ENCODE assay signal across 25 cellular contexts in the genomic region with DNA sequence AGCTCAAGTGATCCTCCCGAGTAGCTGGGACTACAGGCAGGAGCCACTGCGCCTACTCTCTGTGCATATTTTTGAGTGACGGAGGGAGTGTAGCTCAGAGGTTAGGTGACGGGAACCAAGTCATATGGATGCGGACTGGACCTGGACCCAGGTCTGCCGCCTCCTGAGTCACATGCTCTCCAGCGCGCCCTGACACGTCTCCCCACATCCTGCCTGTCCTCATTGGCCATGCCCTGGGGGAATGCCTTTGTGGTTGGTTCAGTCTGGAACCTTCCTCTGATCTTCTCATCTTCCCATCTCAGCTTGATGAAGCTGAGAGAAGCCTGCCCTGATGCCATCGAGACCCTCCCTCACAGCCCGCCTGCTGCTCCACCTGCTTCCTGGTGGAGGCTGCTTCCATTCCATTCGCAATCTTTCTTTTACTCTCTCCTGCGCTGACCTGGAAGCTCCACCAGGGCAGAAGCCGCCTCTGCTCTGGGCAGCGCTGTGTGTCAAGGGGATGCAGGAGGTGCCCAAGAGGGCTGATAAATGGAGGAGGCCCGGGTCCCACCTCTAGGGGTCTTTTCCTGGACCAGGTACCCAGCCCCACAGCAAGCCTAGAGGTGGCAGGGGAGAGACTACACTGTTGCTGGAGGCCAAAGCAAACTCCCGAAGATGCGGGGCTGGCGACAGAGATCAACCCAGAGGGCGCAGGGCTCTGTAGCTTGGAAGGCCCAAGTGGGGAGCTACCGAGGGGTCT. TPM values are rescaled to one million over a fixed set of nuclear protein-coding genes. Genes with fewer than 3 reads are reported as not detected.
DNase-seq lines count a peak whose midpoint lies in the region; ATAC-seq, FAIRE-seq and TF ChIP-seq lines count a peak whose summit lies in the region.
"Had no signal": no experiment of that assay in that cellular context is flagged by ENCODE, and none has a peak within 500 bp of the region (broad histone marks: within the 10 kb centered on the region; RNA-seq: fewer than 3 reads in every experiment).

No MANE protein-coding gene starts in this region.

- H3K4me3 Mint-ChIP-seq in activated CD4-positive, alpha-beta T cell treated with anti-CD3 and anti-CD28 coated beads, Interleukin-2, amount 10 ng/mL, durations not matched to agents 7 days and 5 days, result no peak overlapping the region
- no peak overlapping the region for H3K4me3 Mint-ChIP-seq in neural progenitor cell
- H3K4me3 Mint-ChIP-seq: CD14-positive monocyte; effector memory CD8-positive, alpha-beta T cell; T-helper 2 cell treated with Interferon-gamma antibody and Interleukin-4, amounts not matched to agents 5 μg/mL and 100 μg/mL, for 36 hours; type B pancreatic cell had no signal

- no peaks in the 10 kb centered on the region for H3K9me3 ChIP-seq in neural progenitor cell (ENCODE audit: low read depth)
- H3K9me3 ChIP-seq: left ventricle myocardium inferior, psoas muscle had no signal

- H3F3A ChIP-seq in neural progenitor cell (ENCODE audit: low read depth), result no peaks in the 10 kb centered on the region

- TF ChIP-seq CTCF in bronchial epithelial cell (IDR thresholded peaks at IDR 0.05; ENCODE audit: insufficient read depth, low read length, severe bottlenecking) (peak; percentile 17), neural progenitor cell (IDR thresholded peaks at IDR 0.05) (peak; percentile 21)

- H3K27ac Mint-ChIP-seq in activated CD4-positive, alpha-beta T cell treated with anti-CD3 and anti-CD28 coated beads, Interleukin-2, amount 10 ng/mL, durations not matched to agents 7 days and 5 days, result peak overlapping the region; percentile 9
- H3K27ac Mint-ChIP-seq in neural progenitor cell, result peak overlapping the region; percentile 34
- H3K27ac Mint-ChIP-seq: effector memory CD8-positive, alpha-beta T cell; T-helper 2 cell treated with Interferon-gamma antibody and Interleukin-4, amounts not matched to agents 5 μg/mL and 100 μg/mL, for 36 hours; type B pancreatic cell had no signal

- H3K79me2 ChIP-seq in neural progenitor cell (ENCODE audit: low read depth), result no peaks in the 10 kb centered on the region

- no peaks in the 10 kb centered on the region for H3K36me3 Mint-ChIP-seq in activated CD4-positive, alpha-beta T cell treated with anti-CD3 and anti-CD28 coated beads, Interleukin-2, amount 10 ng/mL, durations not matched to agents 7 days and 5 days (ENCODE audit: low read depth)
- no peaks in the 10 kb centered on the region for H3K36me3 Mint-ChIP-seq in neural progenitor cell
- H3K36me3 Mint-ChIP-seq: type B pancreatic cell had no signal

- peak overlapping the region; percentile 3 for H3K27ac ChIP-seq in neural progenitor cell
- H3K27ac ChIP-seq: HL-60, left ventricle myocardium inferior, psoas muscle had no signal

- H3K36me3 ChIP-seq in bronchial epithelial cell (ENCODE audit: control insufficient read depth, insufficient read depth, low read length) (no peaks in the 10 kb centered on the region), neural progenitor cell (no peaks in the 10 kb centered on the region)

- no peak for DNase-seq in activated CD4-positive, alpha-beta T cell treated with anti-CD3 and anti-CD28 coated beads, Interleukin-2, amount 10 ng/mL, durations not matched to agents 7 days and 5 days
- DNase-seq in activated CD4-positive, alpha-beta T cell treated with anti-CD3 and anti-CD28 coated beads for 1 hour, result no peak
- peak; percentile 85 for DNase-seq in HPDE6-E6E7 (ENCODE audit: extremely low spot score)
- DNase-seq in bronchial epithelial cell (ENCODE audit: low read depth), result peak; percentile 90
- DNase-seq in neural progenitor cell (ENCODE audit: low spot score), result peak; percentile 45
- DNase-seq in HTR-8/SVneo (ENCODE audit: insufficient read length, low spot score), result no peak
- no peak for DNase-seq in NOMO-1 treated with dmso at 0.1 percent for 144 hours (lab: John Stamatoyannopoulos, UW; ENCODE audit: unreplicated experiment)
- DNase-seq: activated CD4-positive, alpha-beta T cell treated with anti-CD3 and anti-CD28 coated beads for 4 hours; amniotic stem cell; effector memory CD8-positive, alpha-beta T cell; left ventricle myocardium inferior; NCI-H1436 treated with DMSO at 0.1 percent for 48 hours; NCI-H345; psoas muscle; stimulated activated naive CD4-positive, alpha-beta T cell treated with Interleukin-2 at 50 U/mL for 16 hours had no signal

- H3K27me3 ChIP-seq in bronchial epithelial cell (ENCODE audit: control insufficient read depth, insufficient read depth, low read length) (no peaks in the 10 kb centered on the region), neural progenitor cell (no peaks in the 10 kb centered on the region)

- H3K9me3 Mint-ChIP-seq in activated CD4-positive, alpha-beta T cell treated with anti-CD3 and anti-CD28 coated beads, Interleukin-2, amount 10 ng/mL, durations not matched to agents 7 days and 5 days, result no peaks in the 10 kb centered on the region
- no peaks in the 10 kb centered on the region for H3K9me3 Mint-ChIP-seq in neural progenitor cell
- H3K9me3 Mint-ChIP-seq: effector memory CD8-positive, alpha-beta T cell; T-helper 2 cell treated with Interferon-gamma antibody and Interleukin-4, amounts not matched to agents 5 μg/mL and 100 μg/mL, for 36 hours; type B pancreatic cell had no signal

- CTCF ChIA-PET in activated CD4-positive, alpha-beta T cell treated with anti-CD3 and anti-CD28 coated beads, Interleukin-2, amount 10 ng/mL, durations not matched to agents 7 days and 5 days (lab: Charles Lee), result interaction anchor here (0.5 to 1.2 kb wide), 3 partner anchors 12 to 639 kb away, joined by 3 to 5 read pairs (median 3); no protein-coding TSS in a partner anchor

- H3K4me2 ChIP-seq in neural progenitor cell, result no peak overlapping the region

- H3K4me3 ChIP-seq in bronchial epithelial cell (ENCODE audit: low read depth, low read length) (no peak overlapping the region), neural progenitor cell (no peak overlapping the region)
- H3K4me3 ChIP-seq: left ventricle myocardium inferior, psoas muscle had no signal

- POLR2A ChIA-PET in activated CD4-positive, alpha-beta T cell treated with anti-CD3 and anti-CD28 coated beads, Interleukin-2, amount 10 ng/mL, durations not matched to agents 7 days and 5 days (lab: Charles Lee), result no interaction called here

- no peak overlapping the region for H2AFZ ChIP-seq in neural progenitor cell (replicated peaks)

- no peaks in the 10 kb centered on the region for H3K4me1 ChIP-seq in neural progenitor cell
- H3K4me1 ChIP-seq: left ventricle myocardium inferior had no signal

- FAIRE-seq in bronchial epithelial cell (lab: Jason Lieb, UNC) (peak; percentile 86), HTR-8/SVneo (lab: Jason Lieb, UNC) (no peak)
- FAIRE-seq: A204.1, GM19239 had no signal

- H3K4me1 Mint-ChIP-seq in activated CD4-positive, alpha-beta T cell treated with anti-CD3 and anti-CD28 coated beads, Interleukin-2, amount 10 ng/mL, durations not matched to agents 7 days and 5 days, result peaks cover 5% of the 10 kb centered on the region
- no peaks in the 10 kb centered on the region for H3K4me1 Mint-ChIP-seq in neural progenitor cell
- H3K4me1 Mint-ChIP-seq: CD14-positive monocyte had no signal

- no peak for ATAC-seq in GM21737 (IDR thresholded peaks at IDR 0.05; ENCODE audit: unreplicated experiment)
- ATAC-seq: effector memory CD8-positive, alpha-beta T cell had no signal

- no peak overlapping the region for H3K9ac ChIP-seq in neural progenitor cell

- H4K20me1 ChIP-seq in neural progenitor cell (ENCODE audit: low read depth), result no peaks in the 10 kb centered on the region

- no peaks in the 10 kb centered on the region for H3K27me3 Mint-ChIP-seq in activated CD4-positive, alpha-beta T cell treated with anti-CD3 and anti-CD28 coated beads, Interleukin-2, amount 10 ng/mL, durations not matched to agents 7 days and 5 days
- peaks cover 2% of the 10 kb centered on the region for H3K27me3 Mint-ChIP-seq in neural progenitor cell (ENCODE audit: insufficient read depth, low read depth)
- H3K27me3 Mint-ChIP-seq: effector memory CD8-positive, alpha-beta T cell; type B pancreatic cell had no signal

RNA-seq across cellular contexts. Expression of a gene that starts 13.9 kb away (rescaled TPM):
- under 1 TPM; 0.50 to 0.55 TPM for total RNA-seq in activated CD4-positive, alpha-beta T cell treated with anti-CD3 and anti-CD28 coated beads, Interleukin-2, amount 10 ng/mL, durations not matched to agents 7 days and 5 days
- 0.26 and 0.38 TPM in 2 replicates for total RNA-seq in bronchial epithelial cell
- 0.86 and 2.6 TPM in 2 replicates for total RNA-seq in neural progenitor cell (ENCODE audit: low replicate concordance)
- total RNA-seq: cerebellum had no signal

RNA-seq across cellular contexts. Expression of a gene that starts 40.4 kb away (rescaled TPM):
- not detected for total RNA-seq in activated CD4-positive, alpha-beta T cell treated with anti-CD3 and anti-CD28 coated beads, Interleukin-2, amount 10 ng/mL, durations not matched to agents 7 days and 5 days
- total RNA-seq in bronchial epithelial cell (0.26 TPM in 1 of 2 replicates, not detected in the other), neural progenitor cell (ENCODE audit: low replicate concordance) (1.0 and 3.1 TPM in 2 replicates)
- total RNA-seq: fibroblast of villous mesenchyme, left ventricle myocardium inferior, LHCN-M2 had no signal

RNA-seq across cellular contexts. Expression of a gene that starts 57.2 kb away (rescaled TPM):
- 10 to 100 TPM; 65.0 to 72.0 TPM for total RNA-seq in activated CD4-positive, alpha-beta T cell treated with anti-CD3 and anti-CD28 coated beads, Interleukin-2, amount 10 ng/mL, durations not matched to agents 7 days and 5 days
- 7.9 and 9.6 TPM in 2 replicates for total RNA-seq in bronchial epithelial cell
- 20.1 and 29.4 TPM in 2 replicates for total RNA-seq in neural progenitor cell (ENCODE audit: low replicate concordance)

Comparison
In these comparisons a context has a peak if more than half of its experiments do, and no peak if none do; other contexts are left out.
1. DNase-seq: peak in HPDE6-E6E7 (single experiment), bronchial epithelial cell (single experiment) and neural progenitor cell (single experiment); none in activated CD4-positive, alpha-beta T cell treated with anti-CD3 and anti-CD28 coated beads, Interleukin-2, amount 10 ng/mL, durations not matched to agents 7 days and 5 days (single experiment), activated CD4-positive, alpha-beta T cell treated with anti-CD3 and anti-CD28 coated beads for 1 hour (single experiment), HTR-8/SVneo (single experiment) and NOMO-1 treated with dmso at 0.1 percent for 144 hours (single experiment).